25 cellular contexts compared by ENCODE assay signal in genomic region chr14:99212199-99212598, GRCh38. TPM values are rescaled to one million over a fixed set of nuclear protein-coding genes. Genes with fewer than 3 reads are reported as not detected.
DNase-seq lines count a peak whose midpoint lies in the region; ATAC-seq and TF ChIP-seq lines count a peak whose summit lies in the region.
"Had no signal": no experiment of that assay in that cellular context is flagged by ENCODE, and none has a peak within 500 bp of the region (broad histone marks: within the 10 kb centered on the region; RNA-seq: fewer than 3 reads in every experiment).

No MANE protein-coding gene starts in this region.

- H3K4me3 ChIP-seq in RWPE2 (ENCODE audit: severe bottlenecking): no peak overlapping the region
- H3K4me3 ChIP-seq: adrenal gland, body of pancreas, K562, prostate gland, sigmoid colon, SK-N-MC, testis had no signal

- H3K36me3 ChIP-seq in RWPE2 (ENCODE audit: low read depth): no peaks in the 10 kb centered on the region
- H3K36me3 ChIP-seq: adrenal gland, prostate gland, sigmoid colon had no signal

- intact Hi-C loops in activated naive CD4-positive, alpha-beta T cell treated with anti-CD3 and anti-CD28 coated beads for 36 hours (cut with micrococcal nuclease): loop anchor here (1.0 kb wide), 1 partner anchor 19 kb away; no protein-coding TSS in a partner anchor
- intact Hi-C loops in activated T-helper 2 cell treated with anti-CD3 and anti-CD28 coated beads, Interferon-gamma antibody, Interleukin-2, Interleukin-4, amounts not matched to agents 10 μg/mL and 5 μg/mL and 100 μg/mL, durations not matched to agents 14 hours and 24 hours and 36 hours (cut with micrococcal nuclease): no loop called here

- TF ChIP-seq CTCF in RWPE2 (IDR thresholded peaks at IDR 0.05; ENCODE audit: poor library complexity, severe bottlenecking): no peak

- CTCF ChIA-PET in activated naive CD4-positive, alpha-beta T cell treated with anti-CD3 and anti-CD28 coated beads for 36 hours (lab: Charles Lee): interaction anchor here (0.8 kb wide), 1 partner anchor 54 kb away, joined by 3 read pairs; no protein-coding TSS in a partner anchor

- peak overlapping the region; percentile 63 for H3K4me3 Mint-ChIP-seq in activated naive CD4-positive, alpha-beta T cell treated with anti-CD3 and anti-CD28 coated beads for 36 hours
- no peak overlapping the region for H3K4me3 Mint-ChIP-seq in activated T-helper 2 cell treated with anti-CD3 and anti-CD28 coated beads, Interferon-gamma antibody, Interleukin-2, Interleukin-4, amounts not matched to agents 10 μg/mL and 5 μg/mL and 100 μg/mL, durations not matched to agents 14 hours and 24 hours and 36 hours (ENCODE audit: low read depth)
- peak overlapping the region; percentile 69 to 98 (median 85) for H3K4me3 Mint-ChIP-seq in naive thymus-derived CD8-positive, alpha-beta T cell
- H3K4me3 Mint-ChIP-seq: stimulated activated naive B cell treated with anti-CD40 and anti-IgM and Interleukin-4, amounts not matched to agents 10 μg/mL and 1 μg/mL and 100 μg/mL, for 72 hours had no signal

- no peaks in the 10 kb centered on the region for H3K27me3 Mint-ChIP-seq in activated naive CD4-positive, alpha-beta T cell treated with anti-CD3 and anti-CD28 coated beads for 36 hours (ENCODE audit: low read depth)
- no peaks in the 10 kb centered on the region for H3K27me3 Mint-ChIP-seq in activated T-helper 2 cell treated with anti-CD3 and anti-CD28 coated beads, Interferon-gamma antibody, Interleukin-2, Interleukin-4, amounts not matched to agents 10 μg/mL and 5 μg/mL and 100 μg/mL, durations not matched to agents 14 hours and 24 hours and 36 hours (ENCODE audit: low read depth)
- H3K27me3 Mint-ChIP-seq in naive thymus-derived CD8-positive, alpha-beta T cell: no peaks in the 10 kb centered on the region

- peak overlapping the region; percentile 95 for H3K27ac Mint-ChIP-seq in activated naive CD4-positive, alpha-beta T cell treated with anti-CD3 and anti-CD28 coated beads for 36 hours
- H3K27ac Mint-ChIP-seq in activated T-helper 2 cell treated with anti-CD3 and anti-CD28 coated beads, Interferon-gamma antibody, Interleukin-2, Interleukin-4, amounts not matched to agents 10 μg/mL and 5 μg/mL and 100 μg/mL, durations not matched to agents 14 hours and 24 hours and 36 hours: peak overlapping the region; percentile 92
- peak overlapping the region; percentile 87 to 99 (median 96) for H3K27ac Mint-ChIP-seq in naive thymus-derived CD8-positive, alpha-beta T cell
- H3K27ac Mint-ChIP-seq: stimulated activated naive B cell treated with anti-CD40 and anti-IgM and Interleukin-4, amounts not matched to agents 10 μg/mL and 1 μg/mL and 100 μg/mL, for 72 hours had no signal

- no peak for DNase-seq in activated naive CD4-positive, alpha-beta T cell treated with anti-CD3 and anti-CD28 coated beads for 36 hours
- no peak for DNase-seq in activated naive CD4-positive, alpha-beta T cell treated with Interleukin-2 at 50 U/mL for 16 hours
- peak; percentile 45 for DNase-seq in RWPE2 (ENCODE audit: low spot score)
- DNase-seq in activated T-helper 2 cell treated with anti-CD3 and anti-CD28 coated beads, Interferon-gamma antibody, Interleukin-2, Interleukin-4, amounts not matched to agents 10 μg/mL and 5 μg/mL and 100 μg/mL, durations not matched to agents 14 hours and 24 hours and 36 hours (ENCODE audit: low spot score): no peak
- DNase-seq in naive thymus-derived CD8-positive, alpha-beta T cell: no peak
- DNase-seq in GM19240 (ENCODE audit: insufficient read length, low spot score): no peak
- DNase-seq: activated CD4-positive, alpha-beta T cell treated with anti-CD3 and anti-CD28 coated beads, Interleukin-2, amount 50 U/mL, for 1 hour; adrenal gland; body of pancreas; glutamatergic neuron; left ventricle myocardium superior; NCI-H2029 treated with DMSO at 0.1 percent for 48 hours; nucleus accumbens; sigmoid colon; stimulated activated CD4-positive, alpha-beta T cell treated with anti-CD3 and anti-CD28 coated beads, Interleukin-4, amount 100 ng/mL, for 4 hours; stimulated activated naive B cell treated with anti-CD40 and anti-IgM and Interleukin-4, amounts not matched to agents 10 μg/mL and 1 μg/mL and 100 μg/mL, for 72 hours; testis had no signal

- H3K27ac ChIP-seq in RWPE2 (ENCODE audit: poor library complexity, severe bottlenecking): no peak overlapping the region
- H3K27ac ChIP-seq: adrenal gland, body of pancreas, C4-2B, epithelial cell of prostate, prostate gland, sigmoid colon, testis, VCaP had no signal

- H3K9me3 ChIP-seq in RWPE2 (ENCODE audit: severe bottlenecking): no peaks in the 10 kb centered on the region
- H3K9me3 ChIP-seq: adrenal gland, body of pancreas, prostate gland, sigmoid colon, testis had no signal

- H3K9me3 Mint-ChIP-seq in activated naive CD4-positive, alpha-beta T cell treated with anti-CD3 and anti-CD28 coated beads for 36 hours: no peaks in the 10 kb centered on the region
- H3K9me3 Mint-ChIP-seq in activated T-helper 2 cell treated with anti-CD3 and anti-CD28 coated beads, Interferon-gamma antibody, Interleukin-2, Interleukin-4, amounts not matched to agents 10 μg/mL and 5 μg/mL and 100 μg/mL, durations not matched to agents 14 hours and 24 hours and 36 hours: no peaks in the 10 kb centered on the region
- H3K9me3 Mint-ChIP-seq in naive thymus-derived CD8-positive, alpha-beta T cell: no peaks in the 10 kb centered on the region

- peaks cover 30% of the 10 kb centered on the region for H3K36me3 Mint-ChIP-seq in activated naive CD4-positive, alpha-beta T cell treated with anti-CD3 and anti-CD28 coated beads for 36 hours (ENCODE audit: low read depth)
- H3K36me3 Mint-ChIP-seq in activated T-helper 2 cell treated with anti-CD3 and anti-CD28 coated beads, Interferon-gamma antibody, Interleukin-2, Interleukin-4, amounts not matched to agents 10 μg/mL and 5 μg/mL and 100 μg/mL, durations not matched to agents 14 hours and 24 hours and 36 hours (ENCODE audit: low read depth): peaks cover 36% of the 10 kb centered on the region
- peaks cover 4 to 62% (median 6%) of the 10 kb centered on the region in 3 donors for H3K36me3 Mint-ChIP-seq in naive thymus-derived CD8-positive, alpha-beta T cell
- H3K36me3 Mint-ChIP-seq: stimulated activated naive B cell treated with anti-CD40 and anti-IgM and Interleukin-4, amounts not matched to agents 10 μg/mL and 1 μg/mL and 100 μg/mL, for 72 hours had no signal

- no peaks in the 10 kb centered on the region for H3K27me3 ChIP-seq in RWPE2 (ENCODE audit: insufficient read depth, poor library complexity, severe bottlenecking)
- H3K27me3 ChIP-seq: adrenal gland, body of pancreas, sigmoid colon, testis had no signal

- POLR2A ChIA-PET in naive thymus-derived CD8-positive, alpha-beta T cell (lab: Charles Lee): interaction anchor here (0.7 to 76.3 kb wide), 7 partner anchors 1 to 60 kb away, joined by 3 to 2798 read pairs (median 8); partner anchors contain the start of gene BCL11B

- H3K4me1 Mint-ChIP-seq in activated naive CD4-positive, alpha-beta T cell treated with anti-CD3 and anti-CD28 coated beads for 36 hours (ENCODE audit: low read depth): peaks cover 99% of the 10 kb centered on the region
- peaks cover 89% of the 10 kb centered on the region for H3K4me1 Mint-ChIP-seq in activated T-helper 2 cell treated with anti-CD3 and anti-CD28 coated beads, Interferon-gamma antibody, Interleukin-2, Interleukin-4, amounts not matched to agents 10 μg/mL and 5 μg/mL and 100 μg/mL, durations not matched to agents 14 hours and 24 hours and 36 hours (ENCODE audit: low read depth)
- H3K4me1 Mint-ChIP-seq in naive thymus-derived CD8-positive, alpha-beta T cell: peaks cover 72 to 99% (median 99%) of the 10 kb centered on the region in 4 donors
- H3K4me1 Mint-ChIP-seq: stimulated activated naive B cell treated with anti-CD40 and anti-IgM and Interleukin-4, amounts not matched to agents 10 μg/mL and 1 μg/mL and 100 μg/mL, for 72 hours had no signal

- no peaks in the 10 kb centered on the region for H3K4me1 ChIP-seq in RWPE2 (ENCODE audit: insufficient read depth, poor library complexity, severe bottlenecking)
- H3K4me1 ChIP-seq: adrenal gland, body of pancreas, prostate gland had no signal

- ATAC-seq in RWPE2 (ENCODE audit: low read depth) (no peak), GM21619 (IDR thresholded peaks at IDR 0.05; ENCODE audit: unreplicated experiment) (no peak), GM18511 (IDR thresholded peaks at IDR 0.05; ENCODE audit: unreplicated experiment) (no peak)
- no peak for ATAC-seq in naive thymus-derived CD8-positive, alpha-beta T cell
- ATAC-seq: body of pancreas; K562; left ventricle myocardium superior; stimulated activated naive B cell treated with anti-CD40 and anti-IgM and Interleukin-4, amounts not matched to agents 10 μg/mL and 1 μg/mL and 100 μg/mL, for 72 hours had no signal

RNA-seq across cellular contexts. Expression of gene BCL11B, which starts 59.8 kb away (rescaled TPM):
- 10 to 100 TPM; 71.7 to 71.9 TPM for total RNA-seq in activated naive CD4-positive, alpha-beta T cell treated with anti-CD3 and anti-CD28 coated beads for 36 hours
- total RNA-seq in activated T-helper 2 cell treated with anti-CD3 and anti-CD28 coated beads, Interferon-gamma antibody, Interleukin-2, Interleukin-4, amounts not matched to agents 10 μg/mL and 5 μg/mL and 100 μg/mL, durations not matched to agents 14 hours and 24 hours and 36 hours: 34.1 and 34.9 TPM in 2 replicates
- total RNA-seq in naive thymus-derived CD8-positive, alpha-beta T cell: 100 to 1,000 TPM; 206 to 209 TPM
- polyA plus RNA-seq in naive thymus-derived CD8-positive, alpha-beta T cell: 10 to 100 TPM in 1 of 3 donors, 1 to 10 TPM in 2; 8.2 to 12.1 (median 9.5) TPM
- polyA plus RNA-seq: K562 had no signal
